20 cellular contexts compared by ENCODE assay signal in the genomic region with DNA sequence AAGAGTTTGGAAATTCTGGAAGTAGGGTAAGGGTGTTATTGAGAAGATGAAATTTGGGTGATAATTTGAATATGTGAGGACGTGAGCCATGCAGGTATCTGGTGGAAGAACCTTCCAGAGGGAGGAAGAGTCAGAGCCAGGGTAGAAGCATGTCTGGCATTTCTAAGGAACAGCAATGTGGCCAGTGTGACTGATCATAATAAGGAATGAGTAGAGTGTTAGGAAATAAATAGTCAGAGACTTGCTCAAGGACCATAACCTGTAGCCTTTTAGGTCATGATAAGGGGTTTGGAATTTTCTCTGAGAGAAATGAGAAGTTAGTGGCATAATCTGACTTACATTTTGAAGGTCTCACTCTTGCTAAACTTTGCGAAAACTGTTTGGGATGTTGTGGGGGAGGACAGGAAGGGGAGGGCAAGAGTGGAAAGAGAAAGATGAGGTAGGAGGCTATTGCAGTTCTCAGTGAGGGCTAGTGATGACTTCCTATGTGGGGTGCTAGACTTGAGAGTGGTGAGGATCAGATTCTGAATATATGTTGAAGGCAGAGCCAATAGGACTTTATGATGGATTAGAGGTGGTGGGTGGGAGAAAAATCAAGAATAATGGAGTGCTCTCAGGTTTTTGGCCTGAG.
"Had no signal": no experiment of that assay in that cellular context is flagged by ENCODE, and none has a peak within 500 bp of the region (broad histone marks: within the 10 kb centered on the region; RNA-seq: fewer than 3 reads in every experiment).

No MANE protein-coding gene starts in this region.

- H3K27me3 Mint-ChIP-seq: activated B cell treated with CpG ODN at 0.5 μM for 24 hours; activated naive CD4-positive, alpha-beta T cell treated with anti-CD3 and anti-CD28 coated beads, Interleukin-2, amount 10 ng/mL, durations not matched to agents 7 days and 5 days; T-helper 17 cell had no signal

- H3K36me3 Mint-ChIP-seq: activated naive CD4-positive, alpha-beta T cell treated with anti-CD3 and anti-CD28 coated beads, Interleukin-2, amount 10 ng/mL, durations not matched to agents 7 days and 5 days had no signal

- ATAC-seq: body of pancreas, T-helper 17 cell had no signal

- DNase-seq: activated B cell treated with CpG ODN at 0.5 μM for 24 hours; activated CD8-positive, alpha-beta memory T cell treated with anti-CD3 and anti-CD28 coated beads, Interleukin-2, amount 50 U/mL, for 4 hours; activated gamma-delta T cell; activated naive CD4-positive, alpha-beta T cell treated with anti-CD3 and anti-CD28 coated beads, Interleukin-2, amount 10 ng/mL, durations not matched to agents 7 days and 5 days; amniotic stem cell; body of pancreas; central memory CD4-positive, alpha-beta T cell; MG63; MV-4-11; NCI-H1092 treated with DMSO at 0.1 percent for 48 hours; NCI-H1436; NCI-H1694 treated with DMSO at 0.1 percent for 48 hours; NCI-H2029 treated with DMSO at 0.1 percent for 48 hours; NCI-H345; NCI-H510A; NCI-H526 treated with DMSO at 0.1 percent for 48 hours; NCI-H82; SIG-M5; T-helper 17 cell; T1000 had no signal

- H3K27ac Mint-ChIP-seq: activated B cell treated with CpG ODN at 0.5 μM for 24 hours; activated naive CD4-positive, alpha-beta T cell treated with anti-CD3 and anti-CD28 coated beads, Interleukin-2, amount 10 ng/mL, durations not matched to agents 7 days and 5 days; T-helper 17 cell had no signal

- H3K4me3 Mint-ChIP-seq: activated B cell treated with CpG ODN at 0.5 μM for 24 hours; activated naive CD4-positive, alpha-beta T cell treated with anti-CD3 and anti-CD28 coated beads, Interleukin-2, amount 10 ng/mL, durations not matched to agents 7 days and 5 days; T-helper 17 cell had no signal
